16 cellular contexts compared by ENCODE assay signal in genomic region chr11:45606514-45607024, GRCh38. TPM values are rescaled to one million over a fixed set of nuclear protein-coding genes. Genes with fewer than 3 reads are reported as not detected.
DNase-seq lines count a peak whose midpoint lies in the region; ATAC-seq, FAIRE-seq and TF ChIP-seq lines count a peak whose summit lies in the region.
"Had no signal": no experiment of that assay in that cellular context is flagged by ENCODE, and none has a peak within 500 bp of the region (broad histone marks: within the 10 kb centered on the region; RNA-seq: fewer than 3 reads in every experiment).

No MANE protein-coding gene starts in this region.

- CTCF ChIA-PET in A673 (lab: Charles Lee) (no interaction called here), K562 (lab: Yijun Ruan, JAX; ENCODE audit: low intra/inter-chr PET ratio) (no interaction called here)

- H3K27me3 ChIP-seq in A673 (replicated peaks; ENCODE audit: insufficient read depth, low read depth, low read length, poor library complexity) (peaks cover 5% of the 10 kb centered on the region), K562 (ENCODE audit: control insufficient read depth in 2 of 2, insufficient read depth in 2 of 2, low read length in 2 of 2) (peaks cover 0 to 17% of the 10 kb centered on the region in 2 experiments; a peak in 3 of 5 replicates), iPS-20b (ENCODE audit: insufficient read depth, low read length) (no peaks in the 10 kb centered on the region), brain microvascular endothelial cell (replicated peaks) (peaks cover 3% of the 10 kb centered on the region)

- H2AFZ ChIP-seq in K562 (ENCODE audit: low read depth, low read length) = no peak overlapping the region

- BruUV-seq in A673 (replicated peaks; lab: Mats Ljungman, UMichigan) (no TSS peak), K562 (replicated peaks; lab: Mats Ljungman, UMichigan) (no TSS peak)

- no peak overlapping the region for H3K4me2 ChIP-seq in K562 (ENCODE audit: insufficient read depth, low read length)

- DNase-seq in A673 (ENCODE audit: low spot score) (peak; percentile 52), ELF-1 (ENCODE audit: low read depth, low spot score) (peak; percentile 58), K562 (ENCODE audit: extremely low read depth in 1 of 4, low spot score in 3 of 4) (peak in 1 of 4 experiments; percentile 12), GF-D8 (lab: John Stamatoyannopoulos, UW) (no peak), brain microvascular endothelial cell (no peak)
- DNase-seq in activated CD8-positive, alpha-beta memory T cell treated with anti-CD3 and anti-CD28 coated beads, Interleukin-2, amount 50 U/mL, for 4 hours = no peak
- DNase-seq: activated CD4-positive, CD25-positive, alpha-beta regulatory T cell; DND-41; mesenchymal stem cell; spleen; T-helper 17 cell had no signal

- H3K27ac ChIP-seq in A673 (ENCODE audit: low read depth, low read length, poor library complexity, severe bottlenecking) (no peak overlapping the region), K562 (ENCODE audit: extremely low read depth, low read depth, low read length) (no peak overlapping the region), iPS-20b (ENCODE audit: low read length) (no peak overlapping the region), brain microvascular endothelial cell (no peak overlapping the region)
- H3K27ac ChIP-seq: spleen had no signal

- no peaks in the 10 kb centered on the region for H3K9me3 ChIP-seq in A673 (ENCODE audit: low read depth, low read length, poor library complexity, severe bottlenecking)
- H3K9me3 ChIP-seq in K562 (replicated peaks; ENCODE audit: control insufficient read depth, insufficient read depth, low read depth, low read length) = no peaks in the 10 kb centered on the region
- no peaks in the 10 kb centered on the region for H3K9me3 ChIP-seq in iPS-20b (ENCODE audit: insufficient read depth, low read depth, low read length)
- H3K9me3 ChIP-seq: HAP-1 had no signal

- H3K4me1 ChIP-seq in A673 (ENCODE audit: insufficient read depth, low read length, poor library complexity, severe bottlenecking) (no peaks in the 10 kb centered on the region), K562 (replicated peaks in 1 of 2; ENCODE audit: control insufficient read depth in 2 of 2, insufficient read depth in 2 of 2, low read length in 2 of 2) (no peaks in the 10 kb centered on the region), iPS-20b (ENCODE audit: insufficient read depth, low read length) (peaks cover 4% of the 10 kb centered on the region; the same call in 1 of the 2 replicates)
- H3K4me1 ChIP-seq: HAP-1 had no signal

- no peak for TF ChIP-seq RAD21 in K562 (CRISPR knock-in tag; conservative IDR thresholded peaks at IDR 0.05 in 1 of 2, IDR thresholded peaks at IDR 0.05 in 1 of 2)

- H3K79me2 ChIP-seq in K562 (ENCODE audit: control insufficient read depth, insufficient read depth, low read length) = no peaks in the 10 kb centered on the region

- TF ChIP-seq EP300 in K562 (IDR thresholded peaks at IDR 0.05; ENCODE audit: low read length) = no peak

- FAIRE-seq in K562 (lab: Jason Lieb, UNC) = no peak
- FAIRE-seq: urothelium cell line had no signal

- H3K36me3 ChIP-seq in A673 (ENCODE audit: insufficient read depth, low read length, poor library complexity, severe bottlenecking) = no peaks in the 10 kb centered on the region
- no peaks in the 10 kb centered on the region for H3K36me3 ChIP-seq in K562 (ENCODE audit: control insufficient read depth, insufficient read depth, low read length)
- no peaks in the 10 kb centered on the region for H3K36me3 ChIP-seq in iPS-20b (ENCODE audit: insufficient read depth, low read depth, low read length)
- no peaks in the 10 kb centered on the region for H3K36me3 ChIP-seq in brain microvascular endothelial cell (replicated peaks)
- H3K36me3 ChIP-seq: HAP-1, spleen had no signal

- TF ChIP-seq POLR2A in K562 (conservative IDR thresholded peaks at IDR 0.05) = no peak

- H3K9me1 ChIP-seq in K562 (ENCODE audit: control insufficient read depth, insufficient read depth, low read length) = no peaks in the 10 kb centered on the region

- no peak overlapping the region for H3K4me3 ChIP-seq in A673 (ENCODE audit: low read depth, low read length, poor library complexity, severe bottlenecking)
- H3K4me3 ChIP-seq in K562 = no peak overlapping the region
- peak overlapping the region; percentile 29; the same call in 1 of the 2 replicates for H3K4me3 ChIP-seq in iPS-20b (ENCODE audit: low read length)
- H3K4me3 ChIP-seq in brain microvascular endothelial cell (ENCODE audit: low read depth, low read length) = no peak overlapping the region
- H3K4me3 ChIP-seq: HAP-1, spleen had no signal

- no peaks in the 10 kb centered on the region for H4K20me1 ChIP-seq in K562 (replicated peaks; ENCODE audit: control insufficient read depth, insufficient read depth, low read length)

- H3K9ac ChIP-seq in K562 (ENCODE audit: insufficient read depth in 1 of 2, low read depth in 2 of 2, low read length in 2 of 2) = no peak overlapping the region
- no peak overlapping the region for H3K9ac ChIP-seq in iPS-20b (ENCODE audit: low read depth, low read length)

- ATAC-seq in K562 = no peak
- no peak for ATAC-seq in GM18517 (IDR thresholded peaks at IDR 0.05; ENCODE audit: unreplicated experiment)
- ATAC-seq: activated CD8-positive, alpha-beta memory T cell treated with anti-CD3 and anti-CD28 coated beads, Interleukin-2, amount 10 ng/mL, durations not matched to agents 7 days and 5 days; T-helper 17 cell had no signal

- in situ Hi-C loops in K562 (cut with MboI) = no loop called here
- in situ Hi-C loops in brain microvascular endothelial cell (cut with HindIII; ENCODE audit: low pct_ligation_motif_present, low sequenced_read_pairs) = no loop called here

- POLR2A ChIA-PET in A673 (lab: Charles Lee; ENCODE audit: low non-redundant PET) = no interaction called here
- POLR2A ChIA-PET in K562 (lab: Yijun Ruan, JAX) = no interaction called here

- WGBS in K562 (ENCODE audit: insufficient coverage, low coverage, missing lambda C conversion rate) = 2% methylated on average over 7 of the region's 7 CpGs

- intact Hi-C loops in A673 (cut with micrococcal nuclease; ENCODE audit: unreplicated experiment) = no loop called here
- intact Hi-C loops in K562 (cut with micrococcal nuclease) = no loop called here

- TF ChIP-seq CTCF in A673 (conservative IDR thresholded peaks at IDR 0.05; ENCODE audit: low read depth, low read length) = no peak
- TF ChIP-seq CTCF in K562 (IDR thresholded peaks at IDR 0.05 in 2 of 3, conservative IDR thresholded peaks at IDR 0.05 in 1 of 3; ENCODE audit: insufficient read depth in 2 of 3, low read depth in 1 of 3, low read length in 3 of 3) = no peak
- TF ChIP-seq CTCF in brain microvascular endothelial cell (IDR thresholded peaks at IDR 0.05; ENCODE audit: low read depth, low read length, missing control alignments) = no peak

TF ChIP-seq in K562, 482 proteins besides CTCF, POLR2A, EP300 and RAD21:
- TF ChIP-seq LARP7 (IDR thresholded peaks at IDR 0.05) = no peak
- peak; percentile 27; the same call in 1 of the 2 replicates for TF ChIP-seq ZNF316 (IDR thresholded peaks at IDR 0.05)
- TF ChIP-seq RFX1 (IDR thresholded peaks at IDR 0.05) = peak; percentile 92

RNA-seq across cellular contexts. Expression of gene CHST1, which starts 58.9 kb away (rescaled TPM):
- total RNA-seq in A673 (2021) (13.2 and 17.0 TPM in 2 replicates), K562 (2014; rRNA removed) (not detected in 2 replicates), K562 (2014; rRNA removed; fragmentation: Illumina TruSeq; extraction: Trizol) (not detected in 2 replicates), K562 (2015; rRNA removed; fragmentation: Illumina TruSeq; extraction: Trizol) (0.18 TPM in 1 of 2 replicates, not detected in the other), K562 (2021) (0.18 TPM in 1 of 2 replicates, not detected in the other)
- not detected in 2 replicates for total RNA-seq in K562 (2011; cell fraction: chromatin; rRNA removed; ENCODE audit: low replicate concordance)
- total RNA-seq in K562 (2011; cell fraction: nucleolus; rRNA removed) = not detected in 2 replicates
- not detected in 2 replicates for total RNA-seq in K562 (2011; cell fraction: nucleoplasm; rRNA removed)
- polyA plus RNA-seq in K562 (2011; rRNA removed) (0.04 TPM in 1 of 2 replicates, not detected in the other), K562 (2014; fragmentation: Illumina TruSeq; extraction: Trizol) (not detected in 2 replicates), K562 (2014; fragmentation: Nextera tagmentation; extraction: Ambion mirVana) (under 1 TPM; 0.14 to 0.32 TPM), K562 (2014; rRNA removed) (0.08 TPM in 1 of 2 replicates, not detected in the other)
- not detected in 2 replicates for polyA plus RNA-seq in K562 (2011; cell fraction: cytosol; rRNA removed)
- polyA plus RNA-seq in K562 (2011; cell fraction: nucleus; rRNA removed) = 0.17 TPM in 1 of 2 replicates, not detected in the other
- 0.04 and 0.08 TPM in 2 replicates for polyA plus RNA-seq in K562 (2012)
- polyA minus RNA-seq in K562 (2011; rRNA and poly(A)+ RNA removed) = not detected in 2 replicates
- polyA minus RNA-seq in K562 (2011; cell fraction: cytosol; rRNA and poly(A)+ RNA removed) = not detected in 2 replicates
- polyA minus RNA-seq in K562 (2011; cell fraction: nucleus; rRNA and poly(A)+ RNA removed) = not detected in 2 replicates
- total RNA-seq: T-helper 17 cell had no signal

Comparison
In these comparisons a context has a peak if more than half of its experiments do, and no peak if none do; other contexts are left out.
1. DNase-seq: peak in A673 (single experiment) and ELF-1 (single experiment); none in GF-D8 (single experiment), activated CD8-positive, alpha-beta memory T cell treated with anti-CD3 and anti-CD28 coated beads, Interleukin-2, amount 50 U/mL, for 4 hours (single experiment) and brain microvascular endothelial cell (single experiment).
2. RNA of gene CHST1, which starts 58.9 kb away (total RNA-seq): 13.2 to 17.0 TPM in A673; 0.18 TPM in K562; every median in the first group is over 10 times any median in the second.